ENCODE assay signal across 25 cellular contexts in genomic region chr19:43435775-43436174, GRCh38. TPM values are rescaled to one million over a fixed set of nuclear protein-coding genes. Genes with fewer than 3 reads are reported as not detected.
DNase-seq lines count a peak whose midpoint lies in the region; ATAC-seq and TF ChIP-seq lines count a peak whose summit lies in the region.
"Had no signal": no experiment of that assay in that cellular context is flagged by ENCODE, and none has a peak within 500 bp of the region (broad histone marks: within the 10 kb centered on the region; RNA-seq: fewer than 3 reads in every experiment).

No MANE protein-coding gene starts in this region.

- no peak overlapping the region for H3K4me3 Mint-ChIP-seq in activated naive CD4-positive, alpha-beta T cell treated with anti-CD3 and anti-CD28 coated beads, Interleukin-2, amount 10 ng/mL, durations not matched to agents 7 days and 5 days
- no peak overlapping the region for H3K4me3 Mint-ChIP-seq in effector memory CD8-positive, alpha-beta T cell
- H3K4me3 Mint-ChIP-seq in natural killer cell treated with Interleukin-12 subunit alpha and Interleukin-12 subunit beta and Interleukin-15 and Interleukin-18, amount 100 ng/mL, for 72 hours: peak overlapping the region; percentile 14

- no peaks in the 10 kb centered on the region for H3K27me3 ChIP-seq in body of pancreas
- H3K27me3 ChIP-seq: SJSA1 had no signal

- H3K4me3 ChIP-seq in HEK293 (ENCODE audit: low read depth, low read length) (no peak overlapping the region), body of pancreas (no peak overlapping the region)
- H3K4me3 ChIP-seq: SJSA1 had no signal

- no peak for TF ChIP-seq CTCF in HEK293 (tag by site-specific recombination; IDR thresholded peaks at IDR 0.05)
- no peak for TF ChIP-seq CTCF in body of pancreas (IDR thresholded peaks at IDR 0.05)

- ATAC-seq in effector memory CD8-positive, alpha-beta T cell (replicated peaks): no peak
- ATAC-seq in natural killer cell treated with Interleukin-12 subunit alpha and Interleukin-12 subunit beta and Interleukin-15 and Interleukin-18, amount 100 ng/mL, for 72 hours: no peak
- no peak for ATAC-seq in body of pancreas
- ATAC-seq: Right ventricle myocardium inferior had no signal

- DNase-seq in activated naive CD4-positive, alpha-beta T cell treated with anti-CD3 and anti-CD28 coated beads, Interleukin-2, amount 10 ng/mL, durations not matched to agents 7 days and 5 days: no peak
- DNase-seq in activated naive CD4-positive, alpha-beta T cell (lab: John Stamatoyannopoulos, UW): no peak
- DNase-seq in effector memory CD8-positive, alpha-beta T cell: no peak
- DNase-seq in natural killer cell treated with Interleukin-12 subunit alpha and Interleukin-12 subunit beta and Interleukin-15 and Interleukin-18, amount 100 ng/mL, for 72 hours (ENCODE audit: low spot score): no peak
- DNase-seq in erythroblast (lab: John Stamatoyannopoulos, UW) (no peak), body of pancreas (no peak), NCI-H82 treated with DMSO at 0.1 percent for 48 hours (lab: John Stamatoyannopoulos, UW; ENCODE audit: unreplicated experiment) (no peak)
- DNase-seq: Calu3, DMS153, GOT3, HCEC 1CT, Karpas-422, MV-4-11, NCI-H1105 treated with DMSO at 0.1 percent for 48 hours, NCI-H2029 treated with DMSO at 0.1 percent for 48 hours, NCI-H2171, NCI-H524 treated with DMSO at 0.1 percent for 48 hours, NCI-H82, OCI-M1 had no signal

- CTCF ChIA-PET in activated naive CD4-positive, alpha-beta T cell treated with anti-CD3 and anti-CD28 coated beads, Interleukin-2, amount 10 ng/mL, durations not matched to agents 7 days and 5 days (lab: Charles Lee): interaction anchor here (0.6 to 6.5 kb wide), 3 partner anchors 11 to 120 kb away, joined by 3 to 84 read pairs (median 40); no protein-coding TSS in a partner anchor
- CTCF ChIA-PET in HEK293 (lab: Yijun Ruan, JAX): interaction anchor here (0.6 to 13.5 kb wide), 12 partner anchors 11 to 202 kb away, joined by 3 to 217 read pairs (median 4); no protein-coding TSS in a partner anchor

- TF ChIP-seq POLR2A in erythroblast (IDR thresholded peaks at IDR 0.05; ENCODE audit: low read length) (no peak), body of pancreas (IDR thresholded peaks at IDR 0.05) (no peak)

- peaks cover 3% of the 10 kb centered on the region for H3K9me3 ChIP-seq in HEK293 (ENCODE audit: control insufficient read depth, insufficient read depth, low read depth, low read length)
- H3K9me3 ChIP-seq in body of pancreas: no peaks in the 10 kb centered on the region
- H3K9me3 ChIP-seq: SJSA1 had no signal

- WGBS in body of pancreas, 2 donors: 84 to 88% methylated on average over 3 of the region's 3 CpGs

- H3K4me1 ChIP-seq in HEK293 (ENCODE audit: control insufficient read depth, insufficient read depth, low read length) (peaks cover 10% of the 10 kb centered on the region), body of pancreas (no peaks in the 10 kb centered on the region)

- intact Hi-C loops in body of pancreas (cut with DNase I): no loop called here

- peak overlapping the region; percentile 24 for H3K27ac Mint-ChIP-seq in activated naive CD4-positive, alpha-beta T cell treated with anti-CD3 and anti-CD28 coated beads, Interleukin-2, amount 10 ng/mL, durations not matched to agents 7 days and 5 days
- peak overlapping the region; percentile 44 to 76 for H3K27ac Mint-ChIP-seq in effector memory CD8-positive, alpha-beta T cell
- peak overlapping the region in 1 of 2 donors; percentile 8 for H3K27ac Mint-ChIP-seq in natural killer cell treated with Interleukin-12 subunit alpha and Interleukin-12 subunit beta and Interleukin-15 and Interleukin-18, amount 100 ng/mL, for 72 hours
- H3K27ac Mint-ChIP-seq: IgD-negative memory B cell had no signal

- peaks cover 64% of the 10 kb centered on the region for H3K4me1 Mint-ChIP-seq in activated naive CD4-positive, alpha-beta T cell treated with anti-CD3 and anti-CD28 coated beads, Interleukin-2, amount 10 ng/mL, durations not matched to agents 7 days and 5 days
- peaks cover 24 to 37% of the 10 kb centered on the region in 2 donors for H3K4me1 Mint-ChIP-seq in effector memory CD8-positive, alpha-beta T cell (ENCODE audit: low read depth in 2 of 2)
- peaks cover 27 to 37% of the 10 kb centered on the region in 2 donors for H3K4me1 Mint-ChIP-seq in natural killer cell treated with Interleukin-12 subunit alpha and Interleukin-12 subunit beta and Interleukin-15 and Interleukin-18, amount 100 ng/mL, for 72 hours (ENCODE audit: low read depth in 2 of 2)

- H3K27ac ChIP-seq in HEK293 (ENCODE audit: extremely low read depth, low read depth, low read length) (no peak overlapping the region), body of pancreas (no peak overlapping the region)
- H3K27ac ChIP-seq: SJSA1 had no signal

- peaks cover 3% of the 10 kb centered on the region for H3K27me3 Mint-ChIP-seq in activated naive CD4-positive, alpha-beta T cell treated with anti-CD3 and anti-CD28 coated beads, Interleukin-2, amount 10 ng/mL, durations not matched to agents 7 days and 5 days
- no peaks in the 10 kb centered on the region for H3K27me3 Mint-ChIP-seq in effector memory CD8-positive, alpha-beta T cell
- no peaks in the 10 kb centered on the region for H3K27me3 Mint-ChIP-seq in natural killer cell treated with Interleukin-12 subunit alpha and Interleukin-12 subunit beta and Interleukin-15 and Interleukin-18, amount 100 ng/mL, for 72 hours
- H3K27me3 Mint-ChIP-seq: IgD-negative memory B cell had no signal

- POLR2A ChIA-PET in HEK293 (lab: Yijun Ruan, JAX): interaction anchor here (0.7 kb wide), 3 partner anchors 26 to 309 kb away, joined by 3 to 14 read pairs (median 6); partner anchors contain the start of gene ZNF575

- H3K36me3 Mint-ChIP-seq in activated naive CD4-positive, alpha-beta T cell treated with anti-CD3 and anti-CD28 coated beads, Interleukin-2, amount 10 ng/mL, durations not matched to agents 7 days and 5 days: peaks cover 10% of the 10 kb centered on the region
- peaks cover 3% of the 10 kb centered on the region for H3K36me3 Mint-ChIP-seq in effector memory CD8-positive, alpha-beta T cell (ENCODE audit: insufficient read depth)
- H3K36me3 Mint-ChIP-seq in natural killer cell treated with Interleukin-12 subunit alpha and Interleukin-12 subunit beta and Interleukin-15 and Interleukin-18, amount 100 ng/mL, for 72 hours: no peaks in the 10 kb centered on the region

- no peaks in the 10 kb centered on the region for H3K36me3 ChIP-seq in HEK293 (ENCODE audit: control insufficient read depth in 2 of 2, insufficient read depth in 1 of 2, low read length in 2 of 2)
- no peaks in the 10 kb centered on the region for H3K36me3 ChIP-seq in body of pancreas (replicated peaks in 1 of 2; ENCODE audit: insufficient read depth in 1 of 2, low read depth in 2 of 2)
- H3K36me3 ChIP-seq: SJSA1 had no signal

- peaks cover 8% of the 10 kb centered on the region for H3K9me3 Mint-ChIP-seq in activated naive CD4-positive, alpha-beta T cell treated with anti-CD3 and anti-CD28 coated beads, Interleukin-2, amount 10 ng/mL, durations not matched to agents 7 days and 5 days
- no peaks in the 10 kb centered on the region for H3K9me3 Mint-ChIP-seq in effector memory CD8-positive, alpha-beta T cell
- no peaks in the 10 kb centered on the region for H3K9me3 Mint-ChIP-seq in natural killer cell treated with Interleukin-12 subunit alpha and Interleukin-12 subunit beta and Interleukin-15 and Interleukin-18, amount 100 ng/mL, for 72 hours
- H3K9me3 Mint-ChIP-seq: IgD-negative memory B cell had no signal

TF ChIP-seq in HEK293, 187 proteins besides CTCF, POLR2A, EP300 and RAD21:
- TF ChIP-seq ZNF169 (tag by site-specific recombination; IDR thresholded peaks at IDR 0.05) (no peak), ZNF366 (tag by site-specific recombination; conservative IDR thresholded peaks at IDR 0.05) (peak; percentile 93), ZNF701 (tag by site-specific recombination; IDR thresholded peaks at IDR 0.05) (no peak), OSR2 (tag by site-specific recombination; IDR thresholded peaks at IDR 0.05) (no peak), ZBTB48 (tag by site-specific recombination; IDR thresholded peaks at IDR 0.05) (no peak)
- TF ChIP-seq, protein P1, sequence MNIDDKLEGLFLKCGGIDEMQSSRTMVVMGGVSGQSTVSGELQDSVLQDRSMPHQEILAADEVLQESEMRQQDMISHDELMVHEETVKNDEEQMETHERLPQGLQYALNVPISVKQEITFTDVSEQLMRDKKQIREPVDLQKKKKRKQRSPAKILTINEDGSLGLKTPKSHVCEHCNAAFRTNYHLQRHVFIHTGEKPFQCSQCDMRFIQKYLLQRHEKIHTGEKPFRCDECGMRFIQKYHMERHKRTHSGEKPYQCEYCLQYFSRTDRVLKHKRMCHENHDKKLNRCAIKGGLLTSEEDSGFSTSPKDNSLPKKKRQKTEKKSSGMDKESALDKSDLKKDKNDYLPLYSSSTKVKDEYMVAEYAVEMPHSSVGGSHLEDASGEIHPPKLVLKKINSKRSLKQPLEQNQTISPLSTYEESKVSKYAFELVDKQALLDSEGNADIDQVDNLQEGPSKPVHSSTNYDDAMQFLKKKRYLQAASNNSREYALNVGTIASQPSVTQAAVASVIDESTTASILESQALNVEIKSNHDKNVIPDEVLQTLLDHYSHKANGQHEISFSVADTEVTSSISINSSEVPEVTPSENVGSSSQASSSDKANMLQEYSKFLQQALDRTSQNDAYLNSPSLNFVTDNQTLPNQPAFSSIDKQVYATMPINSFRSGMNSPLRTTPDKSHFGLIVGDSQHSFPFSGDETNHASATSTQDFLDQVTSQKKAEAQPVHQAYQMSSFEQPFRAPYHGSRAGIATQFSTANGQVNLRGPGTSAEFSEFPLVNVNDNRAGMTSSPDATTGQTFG (tag by site-specific recombination; IDR thresholded peaks at IDR 0.05; ENCODE audit: borderline replicate concordance): peak; percentile 51; the same call in 1 of the 2 replicates

RNA-seq across cellular contexts. Expression of gene TEX101, which starts 21.1 kb away (rescaled TPM):
- total RNA-seq in natural killer cell treated with Interleukin-12 subunit alpha and Interleukin-12 subunit beta and Interleukin-15 and Interleukin-18, amount 100 ng/mL, for 72 hours: not detected
- not detected for total RNA-seq in body of pancreas
- total RNA-seq: Calu3, M059J, Right ventricle myocardium inferior, SJSA1 had no signal

RNA-seq across cellular contexts. Expression of gene LYPD3, which starts 29.6 kb away (rescaled TPM):
- total RNA-seq in natural killer cell treated with Interleukin-12 subunit alpha and Interleukin-12 subunit beta and Interleukin-15 and Interleukin-18, amount 100 ng/mL, for 72 hours: not detected
- under 1 TPM in 1 of 2 donors, not detected in 1; 0.26 TPM for total RNA-seq in body of pancreas
- total RNA-seq: G401 had no signal
